8 cellular contexts compared by ENCODE assay signal in the genomic region with DNA sequence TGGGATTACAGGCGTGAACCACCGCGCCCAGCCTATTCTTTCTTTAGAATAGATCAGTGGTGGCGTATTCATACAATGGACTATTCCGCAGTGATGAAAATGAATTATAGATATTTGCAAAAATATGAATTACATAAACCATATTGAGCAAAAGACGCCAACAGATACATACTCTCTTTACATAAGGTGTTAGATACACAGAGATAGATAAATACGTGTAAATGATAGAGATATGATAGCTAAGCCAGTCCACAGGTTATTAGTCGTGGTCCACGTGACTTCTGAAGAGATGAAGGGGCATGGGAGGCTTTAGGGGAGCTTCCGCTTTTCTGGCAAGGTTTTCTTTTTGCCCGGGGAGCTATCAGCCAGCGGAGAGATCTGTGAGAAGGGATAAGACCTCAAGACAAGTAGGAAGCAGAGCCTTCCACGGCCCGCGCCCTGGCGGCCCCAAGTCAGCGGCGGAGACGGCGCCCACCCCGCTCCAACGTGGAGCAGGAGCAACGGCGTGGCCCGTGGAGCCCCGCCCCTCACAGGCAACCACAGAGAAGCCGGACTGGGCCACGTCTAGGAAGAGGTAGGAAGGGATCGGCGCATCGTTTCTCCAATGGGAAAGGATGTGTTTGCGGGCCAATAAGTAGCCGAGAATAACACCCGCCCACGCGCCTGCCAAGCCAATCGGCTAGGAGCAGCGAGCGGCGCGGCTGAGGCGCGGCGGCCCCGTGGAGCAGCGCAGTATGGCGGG. TPM values are rescaled to one million over a fixed set of nuclear protein-coding genes. Genes with fewer than 3 reads are reported as not detected.
DNase-seq lines count a peak whose midpoint lies in the region; ATAC-seq and TF ChIP-seq lines count a peak whose summit lies in the region.

MSTO1 (plus strand) TSS at position 704 of the 742 bp plus-strand sequence; CDS start at position 735, 31 bp downstream.

- DNase-seq in NCI-H1092 treated with DMSO at 0.1 percent for 48 hours (lab: John Stamatoyannopoulos, UW) (peak; percentile 97), SKM-1 (lab: John Stamatoyannopoulos, UW; ENCODE audit: unreplicated experiment) (peak; percentile 98), glomerular endothelial cell (ENCODE audit: extremely low read depth, low read depth, low spot score) (peak; percentile 83), omental fat pad (ENCODE audit: low spot score) (peak; percentile 96), testis (peak; percentile 98)
- peak; percentile 96 to 97 for DNase-seq in activated naive CD4-positive, alpha-beta T cell treated with anti-CD3 and anti-CD28 coated beads, Interleukin-2, amount 50 U/mL, for 72 hours (ENCODE audit: low spot score in 2 of 2)

- TF ChIP-seq CTCF in omental fat pad (IDR thresholded peaks at IDR 0.05) (no peak), testis (IDR thresholded peaks at IDR 0.05) (no peak)

- no peaks in the 10 kb centered on the region for H3K4me1 ChIP-seq in testis

- H3K36me3 Mint-ChIP-seq in activated naive CD4-positive, alpha-beta T cell treated with anti-CD3 and anti-CD28 coated beads, Interleukin-2, amount 50 U/mL, for 72 hours = peaks cover 14 to 16% of the 10 kb centered on the region in 2 donors

- peak within 1 kb of the TSS; percentile 91 to 94 for H3K27ac Mint-ChIP-seq in activated naive CD4-positive, alpha-beta T cell treated with anti-CD3 and anti-CD28 coated beads, Interleukin-2, amount 50 U/mL, for 72 hours

- peak within 1 kb of the TSS; percentile 21 to 28 for H3K27ac ChIP-seq in testis

- ATAC-seq in HG02610 (IDR thresholded peaks at IDR 0.05; ENCODE audit: unreplicated experiment) = peak; percentile 95
- peak; percentile 97 for ATAC-seq in activated naive CD4-positive, alpha-beta T cell treated with anti-CD3 and anti-CD28 coated beads, Interleukin-2, amount 50 U/mL, for 72 hours
- ATAC-seq in omental fat pad (ENCODE audit: low FRiP score) = peak; percentile 98

- 7 to 19% methylated on average over 12 to 47 of the region's 47 CpGs for WGBS in testis, 2 donors

- no peaks in the 10 kb centered on the region for H3K9me3 ChIP-seq in testis

- H3K9me3 Mint-ChIP-seq in activated naive CD4-positive, alpha-beta T cell treated with anti-CD3 and anti-CD28 coated beads, Interleukin-2, amount 50 U/mL, for 72 hours = no peaks in the 10 kb centered on the region

- TF ChIP-seq POLR2A in testis (IDR thresholded peaks at IDR 0.05) = no peak

- H3K27me3 ChIP-seq in testis = no peaks in the 10 kb centered on the region

- intact Hi-C loops in testis (cut with DNase I; ENCODE audit: low total_unique reads) = no loop called here

- no peaks in the 10 kb centered on the region for H3K36me3 ChIP-seq in testis (ENCODE audit: low read depth, missing control alignments)

- H3K4me3 ChIP-seq in GM08714 (ENCODE audit: low read length) = peak within 1 kb of the TSS; percentile 62
- H3K4me3 ChIP-seq in testis = peak within 1 kb of the TSS; percentile 50 to 68

RNA-seq across cellular contexts. Expression of gene MSTO1, which starts in this region (rescaled TPM):
- total RNA-seq in activated naive CD4-positive, alpha-beta T cell treated with anti-CD3 and anti-CD28 coated beads, Interleukin-2, amount 50 U/mL, for 72 hours = 10 to 100 TPM; 50.1 to 55.3 TPM
- total RNA-seq in glomerular endothelial cell = 11.0 and 15.9 TPM in 2 replicates
- 10 to 100 TPM; 16.8 to 50.9 (median 18.4) TPM for total RNA-seq in omental fat pad
- total RNA-seq in testis = 10 to 100 TPM; 50.0 to 62.4 TPM
- 140 TPM for polyA plus RNA-seq in testis (ENCODE audit: insufficient read depth, low read depth, low replicate concordance)

Comparison
In these comparisons a context has a peak if more than half of its experiments do, and no peak if none do; other contexts are left out.
1. Peak in every context shown above with its lines: DNase-seq, ATAC-seq, H3K4me3 ChIP-seq and H3K27ac ChIP-seq.